ENCODE assay signal across 30 cellular contexts in the genomic region with DNA sequence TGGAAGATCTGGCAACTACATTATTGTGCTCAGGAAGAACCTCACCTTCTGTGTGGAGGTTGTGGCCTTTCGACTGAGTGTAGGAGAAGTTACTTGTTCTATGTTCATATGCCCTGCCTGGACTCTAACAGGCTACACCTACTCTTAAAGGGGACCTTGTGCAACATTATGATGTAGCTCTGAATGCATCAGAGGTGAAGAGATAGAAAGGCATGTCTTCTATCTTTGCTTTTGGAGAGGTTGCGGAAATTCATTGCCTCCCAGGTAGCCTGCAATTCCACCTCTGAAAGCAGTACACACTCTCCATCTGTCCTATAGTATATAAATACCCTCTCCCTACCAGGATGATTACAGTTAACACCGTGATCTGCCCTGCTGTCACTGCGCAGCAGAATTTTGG.
"Had no signal": no experiment of that assay in that cellular context is flagged by ENCODE, and none has a peak within 500 bp of the region (broad histone marks: within the 10 kb centered on the region; RNA-seq: fewer than 3 reads in every experiment).

No MANE protein-coding gene starts in this region.

- H3K4me2 ChIP-seq: hepatocyte had no signal

- H3K27ac Mint-ChIP-seq: activated naive CD4-positive, alpha-beta T cell treated with anti-CD3 and anti-CD28 coated beads for 36 hours; activated naive CD8-positive, alpha-beta T cell treated with anti-CD3 and anti-CD28 coated beads for 36 hours; naive B cell; stimulated activated effector memory CD8-positive, alpha-beta T cell treated with anti-CD3 and anti-CD28 coated beads, Interleukin-12 subunit alpha, Interleukin-12 subunit beta, amount 100 ng/mL, for 72 hours; T-cell had no signal

- H3K4me3 ChIP-seq: adrenal gland, body of pancreas, colonic mucosa, gastroesophageal sphincter, hepatocyte, left ventricle myocardium inferior, lung had no signal

- ATAC-seq: activated CD4-positive, CD25-positive, alpha-beta regulatory T cell treated with anti-CD3 and anti-CD28 coated beads, Interleukin-2, amount 50 U/mL, for 24 hours; body of pancreas; gastroesophageal sphincter; right cardiac atrium; stimulated activated effector memory CD8-positive, alpha-beta T cell treated with anti-CD3 and anti-CD28 coated beads, Interleukin-12 subunit alpha, Interleukin-12 subunit beta, amount 100 ng/mL, for 72 hours; stimulated activated naive CD8-positive, alpha-beta T cell treated with anti-CD3 and anti-CD28 coated beads, Interleukin-15, amount 100 ng/mL, for 72 hours; T-cell had no signal

- H3K4me1 ChIP-seq: adrenal gland, colonic mucosa, gastroesophageal sphincter, parathyroid adenoma had no signal

- H3K27me3 ChIP-seq: adrenal gland, body of pancreas, colonic mucosa, gastroesophageal sphincter, hepatocyte had no signal

- H3K27ac ChIP-seq: adrenal gland, body of pancreas, colonic mucosa, gastroesophageal sphincter, hepatocyte, left ventricle myocardium inferior, WERI-Rb-1 had no signal

- H3K79me2 ChIP-seq: parathyroid adenoma had no signal

- H3K4me1 Mint-ChIP-seq: neural crest cell had no signal

- H3K9ac ChIP-seq: parathyroid adenoma had no signal

- H3K36me3 ChIP-seq: adrenal gland, colonic mucosa, gastroesophageal sphincter, left ventricle myocardium inferior, WERI-Rb-1 had no signal

- H3K9me3 ChIP-seq: adrenal gland, body of pancreas, colonic mucosa, gastroesophageal sphincter, left ventricle myocardium inferior had no signal

- H3K36me3 Mint-ChIP-seq: activated naive CD8-positive, alpha-beta T cell treated with anti-CD3 and anti-CD28 coated beads for 36 hours; naive B cell; stimulated activated effector memory CD8-positive, alpha-beta T cell treated with anti-CD3 and anti-CD28 coated beads, Interleukin-12 subunit alpha, Interleukin-12 subunit beta, amount 100 ng/mL, for 72 hours; T-cell had no signal

- DNase-seq: activated CD4-positive, alpha-beta T cell treated with anti-CD3 and anti-CD28 coated beads for 48 hours; activated CD4-positive, alpha-beta T cell treated with anti-CD3 and anti-CD28 coated beads, Interleukin-2, amount 50 U/mL, for 48 hours; activated CD8-positive, alpha-beta memory T cell treated with anti-CD3 and anti-CD28 coated beads for 24 hours; activated effector memory CD4-positive, alpha-beta T cell treated with anti-CD3 and anti-CD28 coated beads, Interleukin-2, amount 50 U/mL, for 16 hours; activated naive CD4-positive, alpha-beta T cell treated with anti-CD3 and anti-CD28 coated beads for 36 hours; activated naive CD8-positive, alpha-beta T cell treated with anti-CD3 and anti-CD28 coated beads for 36 hours; adrenal gland; aorta; body of pancreas; cerebellar nuclear complex; colonic mucosa; effector CD8-positive, alpha-beta T cell; erythroblast; islet precursor cell; left ventricle myocardium inferior; naive B cell; nucleus accumbens; right cardiac atrium; stimulated activated CD4-positive, alpha-beta T cell treated with anti-CD3 and anti-CD28 coated beads, Interleukin-4, amount 100 ng/mL, for 24 hours; stimulated activated naive CD8-positive, alpha-beta T cell treated with anti-CD3 and anti-CD28 coated beads, Interleukin-15, amount 100 ng/mL, for 72 hours; substantia nigra; T-cell; WERI-Rb-1 had no signal

- H3K27me3 Mint-ChIP-seq: activated naive CD8-positive, alpha-beta T cell treated with anti-CD3 and anti-CD28 coated beads for 36 hours; stimulated activated naive CD8-positive, alpha-beta T cell treated with anti-CD3 and anti-CD28 coated beads, Interleukin-15, amount 100 ng/mL, for 72 hours had no signal

- H3K4me3 Mint-ChIP-seq: activated naive CD4-positive, alpha-beta T cell treated with anti-CD3 and anti-CD28 coated beads for 36 hours; activated naive CD8-positive, alpha-beta T cell treated with anti-CD3 and anti-CD28 coated beads for 36 hours; naive B cell; neural crest cell; stimulated activated effector memory CD8-positive, alpha-beta T cell treated with anti-CD3 and anti-CD28 coated beads, Interleukin-12 subunit alpha, Interleukin-12 subunit beta, amount 100 ng/mL, for 72 hours; stimulated activated naive CD8-positive, alpha-beta T cell treated with anti-CD3 and anti-CD28 coated beads, Interleukin-15, amount 100 ng/mL, for 72 hours; T-cell had no signal

- H2AFZ ChIP-seq: hepatocyte, parathyroid adenoma had no signal

- H3K9me3 Mint-ChIP-seq: activated naive CD4-positive, alpha-beta T cell treated with anti-CD3 and anti-CD28 coated beads for 36 hours; activated naive CD8-positive, alpha-beta T cell treated with anti-CD3 and anti-CD28 coated beads for 36 hours; naive B cell; neural crest cell; stimulated activated effector memory CD8-positive, alpha-beta T cell treated with anti-CD3 and anti-CD28 coated beads, Interleukin-12 subunit alpha, Interleukin-12 subunit beta, amount 100 ng/mL, for 72 hours; stimulated activated naive CD8-positive, alpha-beta T cell treated with anti-CD3 and anti-CD28 coated beads, Interleukin-15, amount 100 ng/mL, for 72 hours; T-cell had no signal
